Comparison of ENCODE assay signal across 9 cellular contexts in the genomic region with DNA sequence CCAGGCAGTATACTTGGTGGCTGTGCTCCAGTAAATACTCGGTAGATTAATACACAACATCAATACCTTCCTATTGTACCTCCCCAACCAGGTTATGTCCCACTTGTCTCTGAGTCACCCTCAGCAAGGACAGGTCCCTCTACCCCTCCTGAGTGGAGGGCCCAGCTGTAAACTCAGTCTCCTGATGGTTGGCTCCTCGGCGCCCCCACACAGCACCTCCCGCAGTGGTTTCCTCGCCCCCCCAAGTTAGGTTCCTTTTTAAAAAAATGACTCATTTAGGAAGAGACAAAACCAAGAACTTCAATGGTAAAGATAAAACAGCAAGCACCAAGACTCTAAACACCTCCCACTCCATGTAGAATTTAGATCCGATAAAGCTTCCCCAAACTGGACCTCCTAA.
DNase-seq lines count a peak whose midpoint lies in the region; ATAC-seq and TF ChIP-seq lines count a peak whose summit lies in the region.
"Had no signal": no experiment of that assay in that cellular context is flagged by ENCODE, and none has a peak within 500 bp of the region (broad histone marks: within the 10 kb centered on the region; RNA-seq: fewer than 3 reads in every experiment).

No MANE protein-coding gene starts in this region.

- H3K27me3 Mint-ChIP-seq in CD14-positive monocyte (ENCODE audit: low read depth in 3 of 3) (peaks cover 0 to 3% (median 0%) of the 10 kb centered on the region in 3 donors), Caco-2 (ENCODE audit: insufficient read depth, unreplicated experiment) (no peaks in the 10 kb centered on the region)
- H3K27me3 Mint-ChIP-seq in naive thymus-derived CD4-positive, alpha-beta T cell: no peaks in the 10 kb centered on the region

- POLR2A ChIA-PET in naive thymus-derived CD4-positive, alpha-beta T cell (lab: Charles Lee): interaction anchor here (0.6 to 5.0 kb wide), 14 partner anchors 8 to 545 kb away, joined by 3 to 114 read pairs (median 4); a partner anchor contains a TSS
- POLR2A ChIA-PET in Caco-2 (lab: Charles Lee): no interaction called here

- CTCF ChIA-PET in naive thymus-derived CD4-positive, alpha-beta T cell (lab: Charles Lee): interaction anchor here (0.8 to 2.7 kb wide), 4 partner anchors 10 to 163 kb away, joined by 3 to 20 read pairs (median 4); no protein-coding TSS in a partner anchor
- CTCF ChIA-PET in Caco-2 (lab: Charles Lee): no interaction called here

- H3K4me1 Mint-ChIP-seq in CD14-positive monocyte (peaks cover 93% of the 10 kb centered on the region), Caco-2 (ENCODE audit: low read depth, unreplicated experiment) (peaks cover 6% of the 10 kb centered on the region)
- H3K4me1 Mint-ChIP-seq in naive thymus-derived CD4-positive, alpha-beta T cell: peaks cover 69 to 88% (median 79%) of the 10 kb centered on the region in 7 donors

- H3K4me3 Mint-ChIP-seq in CD14-positive monocyte (peak overlapping the region; percentile 73 to 87), Caco-2 (ENCODE audit: unreplicated experiment) (no peak overlapping the region)
- peak overlapping the region; percentile 68 to 87 (median 80) for H3K4me3 Mint-ChIP-seq in naive thymus-derived CD4-positive, alpha-beta T cell

- TF ChIP-seq CTCF in CD14-positive monocyte (IDR thresholded peaks at IDR 0.05) (no peak), right lobe of liver (IDR thresholded peaks at IDR 0.05) (no peak), Caco-2 (IDR thresholded peaks at IDR 0.05; ENCODE audit: insufficient read depth in 1 of 2, low read depth in 1 of 2, low read length in 1 of 2, severe bottlenecking in 1 of 2, unreplicated experiment in 1 of 2) (no peak), brain microvascular endothelial cell (IDR thresholded peaks at IDR 0.05; ENCODE audit: low read depth, low read length, missing control alignments) (no peak)

- ATAC-seq in HG03103 (IDR thresholded peaks at IDR 0.05; ENCODE audit: low read depth, unreplicated experiment) (peak; percentile 22), right lobe of liver (no peak)
- ATAC-seq in naive thymus-derived CD4-positive, alpha-beta T cell: peak; percentile 41

- DNase-seq in CD14-positive monocyte (ENCODE audit: low spot score): no peak
- peak; percentile 48 to 74 for DNase-seq in activated CD8-positive, alpha-beta memory T cell treated with anti-CD3 and anti-CD28 coated beads for 4 hours (ENCODE audit: low read depth in 2 of 2)
- peak in 2 of 9 donors; percentile 15 to 73 for DNase-seq in naive thymus-derived CD4-positive, alpha-beta T cell
- DNase-seq in right lobe of liver: no peak
- DNase-seq in Caco-2: no peak
- DNase-seq in COR-L47 (lab: John Stamatoyannopoulos, UW): no peak
- no peak for DNase-seq in brain microvascular endothelial cell

- TF ChIP-seq POLR2A in right lobe of liver (IDR thresholded peaks at IDR 0.05): no peak

- H3K36me3 ChIP-seq in naive thymus-derived CD4-positive, alpha-beta T cell (ENCODE audit: control insufficient read depth in 2 of 3, insufficient read depth in 3 of 3, low read length in 3 of 3): no peaks in the 10 kb centered on the region
- H3K36me3 ChIP-seq in right lobe of liver: no peaks in the 10 kb centered on the region
- no peaks in the 10 kb centered on the region for H3K36me3 ChIP-seq in Caco-2 (ENCODE audit: control insufficient read depth, insufficient read depth, low read length)
- H3K36me3 ChIP-seq in brain microvascular endothelial cell (replicated peaks): no peaks in the 10 kb centered on the region

- 46% methylated on average over 6 of the region's 6 CpGs for WGBS in right lobe of liver (ENCODE audit: insufficient coverage, low coverage, low lambda C conversion rate, missing lambda C conversion rate)

- H3K9me3 ChIP-seq in naive thymus-derived CD4-positive, alpha-beta T cell (ENCODE audit: control insufficient read depth in 2 of 3, low read length in 3 of 3): no peaks in the 10 kb centered on the region
- no peaks in the 10 kb centered on the region for H3K9me3 ChIP-seq in right lobe of liver
- H3K9me3 ChIP-seq in Caco-2: no peaks in the 10 kb centered on the region

- H3K4me3 ChIP-seq in naive thymus-derived CD4-positive, alpha-beta T cell (ENCODE audit: low read length): peak overlapping the region; percentile 42
- H3K4me3 ChIP-seq in right lobe of liver: no peak overlapping the region
- no peak overlapping the region for H3K4me3 ChIP-seq in Caco-2 (ENCODE audit: low read depth, low read length)
- no peak overlapping the region for H3K4me3 ChIP-seq in brain microvascular endothelial cell (ENCODE audit: low read depth, low read length)

- H3K36me3 Mint-ChIP-seq in CD14-positive monocyte (peaks cover 7 to 15% of the 10 kb centered on the region in 2 donors), Caco-2 (ENCODE audit: insufficient read depth, unreplicated experiment) (no peaks in the 10 kb centered on the region)
- H3K36me3 Mint-ChIP-seq in naive thymus-derived CD4-positive, alpha-beta T cell: peaks cover 0 to 25% (median 20%) of the 10 kb centered on the region in 5 donors

- in situ Hi-C loops in brain microvascular endothelial cell (cut with HindIII; ENCODE audit: low pct_ligation_motif_present, low sequenced_read_pairs): no loop called here

- no peaks in the 10 kb centered on the region for H3K9me3 Mint-ChIP-seq in CD14-positive monocyte
- no peaks in the 10 kb centered on the region for H3K9me3 Mint-ChIP-seq in naive thymus-derived CD4-positive, alpha-beta T cell
- H3K9me3 Mint-ChIP-seq in Caco-2 (ENCODE audit: unreplicated experiment): no peaks in the 10 kb centered on the region

- peak overlapping the region; percentile 88 to 99 (median 94) for H3K27ac Mint-ChIP-seq in CD14-positive monocyte
- H3K27ac Mint-ChIP-seq in naive thymus-derived CD4-positive, alpha-beta T cell: peak overlapping the region; percentile 80 to 98 (median 94)
- no peak overlapping the region for H3K27ac Mint-ChIP-seq in Caco-2 (ENCODE audit: unreplicated experiment)

- H3K27ac ChIP-seq in naive thymus-derived CD4-positive, alpha-beta T cell (ENCODE audit: low read depth, low read length): peak overlapping the region; percentile 58
- H3K27ac ChIP-seq in right lobe of liver (peak overlapping the region in 1 of 3 donors; percentile 28), brain microvascular endothelial cell (no peak overlapping the region)
- H3K27ac ChIP-seq: C4-2B had no signal

- no peaks in the 10 kb centered on the region for H3K27me3 ChIP-seq in naive thymus-derived CD4-positive, alpha-beta T cell (ENCODE audit: control insufficient read depth in 2 of 2, insufficient read depth in 2 of 2, low read length in 2 of 2)
- H3K27me3 ChIP-seq in right lobe of liver (no peaks in the 10 kb centered on the region), Caco-2 (replicated peaks; ENCODE audit: control insufficient read depth, insufficient read depth, low read length) (no peaks in the 10 kb centered on the region), brain microvascular endothelial cell (replicated peaks) (no peaks in the 10 kb centered on the region)

- intact Hi-C loops in CD14-positive monocyte (cut with micrococcal nuclease): loop anchor here (5.0 to 10.0 kb wide), 3 partner anchors 36 to 84 kb away; a partner anchor contains a TSS
- intact Hi-C loops in naive thymus-derived CD4-positive, alpha-beta T cell (cut with micrococcal nuclease): loop anchor here (1.0 to 5.0 kb wide), 6 partner anchors 10 to 179 kb away; no protein-coding TSS in a partner anchor
- intact Hi-C loops in right lobe of liver (cut with DNase I): no loop called here
- intact Hi-C loops in Caco-2 (cut with micrococcal nuclease; ENCODE audit: unreplicated experiment): no loop called here

- H3K4me1 ChIP-seq in naive thymus-derived CD4-positive, alpha-beta T cell (ENCODE audit: control insufficient read depth in 2 of 2, insufficient read depth in 2 of 2, low read length in 2 of 2): peaks cover 48 to 75% of the 10 kb centered on the region in 2 donors
- H3K4me1 ChIP-seq in right lobe of liver (no peaks in the 10 kb centered on the region), Caco-2 (peaks cover 12% of the 10 kb centered on the region)

- no TSS peak for BruUV-seq in Caco-2 (replicated peaks; lab: Mats Ljungman, UMichigan)

Comparison
In these comparisons a context has a peak if more than half of its experiments do, and no peak if none do; other contexts are left out.
1. DNase-seq: peak in activated CD8-positive, alpha-beta memory T cell treated with anti-CD3 and anti-CD28 coated beads for 4 hours (2 of 2); none in CD14-positive monocyte (single experiment), right lobe of liver (0 of 3), Caco-2 (0 of 2), COR-L47 (single experiment) and brain microvascular endothelial cell (single experiment).
2. ATAC-seq: peak in HG03103 (single experiment) and naive thymus-derived CD4-positive, alpha-beta T cell (single experiment); none in right lobe of liver (0 of 4).
3. intact Hi-C loops: an anchor here in CD14-positive monocyte (5.0 to 10.0 kb wide) and naive thymus-derived CD4-positive, alpha-beta T cell (1.0 to 5.0 kb wide); none called in right lobe of liver and Caco-2.